In genomic region chr22:49701380-49702067, GRCh38 we compare ENCODE assay signal across 11 cellular contexts.
DNase-seq lines count a peak whose midpoint lies in the region; FAIRE-seq and TF ChIP-seq lines count a peak whose summit lies in the region.
"Had no signal": no experiment of that assay in that cellular context is flagged by ENCODE, and none has a peak within 500 bp of the region (broad histone marks: within the 10 kb centered on the region; RNA-seq: fewer than 3 reads in every experiment).

No MANE protein-coding gene starts in this region.

- TF ChIP-seq CTCF in LNCaP clone FGC (IDR thresholded peaks at IDR 0.05; ENCODE audit: control insufficient read depth, extremely low read depth, insufficient read depth) (0 out of 2 replicates have a peak, but pooled peaks have one; percentile 13), H1 (IDR thresholded peaks at IDR 0.05; ENCODE audit: control extremely low read depth in 1 of 3, insufficient read depth in 1 of 3, low read depth in 1 of 3, low read length in 3 of 3) (peak in 2 of 3 experiments; percentile 28 to 71; a peak in 2 of 4 replicates), progenitor cell of endocrine pancreas (IDR thresholded peaks at IDR 0.05; ENCODE audit: unreplicated experiment) (peak; percentile 50), stomach (IDR thresholded peaks at IDR 0.05) (peak in 1 of 7 experiments; percentile 26)

- POLR2A ChIA-PET in H1 (lab: Charles Lee; ENCODE audit: partially characterized antibody) = no interaction called here

- H4K5ac ChIP-seq in H1 (ENCODE audit: insufficient read length, low read depth, low read length) = no peak overlapping the region

- intact Hi-C loops in stomach (cut with DNase I; ENCODE audit: low total_unique reads) = no loop called here

- H4K20me1 ChIP-seq in H1 (replicated peaks in 1 of 2; ENCODE audit: control insufficient read depth in 1 of 2, insufficient read depth in 2 of 2, low read length in 2 of 2) = no peaks in the 10 kb centered on the region

- no peak overlapping the region for H3K23ac ChIP-seq in H1 (ENCODE audit: insufficient read length)

- no peaks in the 10 kb centered on the region for H3K27me3 ChIP-seq in H1 (replicated peaks in 1 of 4; ENCODE audit: control insufficient read depth in 3 of 4, extremely low read depth in 1 of 4, insufficient read depth in 3 of 4, low read length in 3 of 4)
- peaks cover 0 to 54% (median 39%) of the 10 kb centered on the region in 3 donors for H3K27me3 ChIP-seq in stomach
- H3K27me3 ChIP-seq: SJSA1 had no signal

- H2BK20ac ChIP-seq in H1 (ENCODE audit: low read length) = no peak overlapping the region

- H3K27ac ChIP-seq in H1 (ENCODE audit: low read depth, low read length) (no peak overlapping the region), stomach (no peak overlapping the region)
- H3K27ac ChIP-seq: SJSA1 had no signal

- no peak overlapping the region for H3K4ac ChIP-seq in H1 (replicated peaks; ENCODE audit: insufficient read length, low read depth, low read length)

- CTCF ChIA-PET in H1 (lab: Charles Lee; ENCODE audit: partially characterized antibody) = interaction anchor here (0.6 to 1.5 kb wide), 25 partner anchors 8 to 645 kb away, joined by 3 to 23 read pairs (median 3); no protein-coding TSS in a partner anchor

- H3K27me3 Mint-ChIP-seq in progenitor cell of endocrine pancreas = peaks cover 11% of the 10 kb centered on the region

- no peak overlapping the region for H2AK5ac ChIP-seq in H1 (ENCODE audit: low read depth, low read length)

- TF ChIP-seq EP300 in H1 (IDR thresholded peaks at IDR 0.05; ENCODE audit: borderline replicate concordance in 1 of 2, low read depth in 2 of 2, low read length in 2 of 2) = no peak
- no peak for TF ChIP-seq EP300 in stomach (IDR thresholded peaks at IDR 0.05)

- WGBS in H1 (ENCODE audit: extremely low coverage in 1 of 2, insufficient coverage in 1 of 2, insufficient read length in 1 of 2, insufficient replicate concordance in 2 of 2, low coverage in 1 of 2, low lambda C conversion rate in 2 of 2, missing lambda C conversion rate in 1 of 2), 2 experiments = 90% methylated on average over 6 of the region's 6 CpGs; no CpG with 5 or more reads in 1 of the 2 experiments
- 71 to 81% (median 77%) methylated on average over 6 of the region's 6 CpGs for WGBS in stomach, 5 donors

- H3K56ac ChIP-seq in H1 (replicated peaks; ENCODE audit: insufficient read length, low read depth, low read length) = no peak overlapping the region

- H3K36me3 ChIP-seq in H1 (ENCODE audit: control insufficient read depth in 2 of 4, insufficient read depth in 4 of 4, low read length in 3 of 4) = no peaks in the 10 kb centered on the region
- H3K36me3 ChIP-seq in stomach = no peaks in the 10 kb centered on the region
- H3K36me3 ChIP-seq: SJSA1 had no signal

- peaks cover 14% of the 10 kb centered on the region for H3K4me1 Mint-ChIP-seq in progenitor cell of endocrine pancreas (ENCODE audit: low read depth)

- no peak overlapping the region for H4K8ac ChIP-seq in H1 (ENCODE audit: extremely low read depth, insufficient read depth, low read length)

- no peaks in the 10 kb centered on the region for H3K79me2 ChIP-seq in H1 (ENCODE audit: control insufficient read depth in 1 of 2, insufficient read depth in 2 of 2, low read length in 2 of 2)

- peak; percentile 36 for FAIRE-seq in H1 (lab: Jason Lieb, UNC)

- H2BK12ac ChIP-seq in H1 (ENCODE audit: low read depth, low read length) = no peak overlapping the region

- peak; percentile 42 to 45; a peak in 3 of 4 replicates for TF ChIP-seq RAD21 in H1 (IDR thresholded peaks at IDR 0.05 in 1 of 2, conservative IDR thresholded peaks at IDR 0.05 in 1 of 2; ENCODE audit: low read depth in 2 of 2, low read length in 2 of 2)

- peaks cover 12% of the 10 kb centered on the region for H3K9me3 Mint-ChIP-seq in progenitor cell of endocrine pancreas (ENCODE audit: low read depth)

- no peak overlapping the region for H3K27ac Mint-ChIP-seq in progenitor cell of endocrine pancreas

- no peak overlapping the region for H2AFZ ChIP-seq in H1 (ENCODE audit: low read length)

- H3K14ac ChIP-seq in H1 (ENCODE audit: insufficient read length) = no peak overlapping the region

- H3K9me3 ChIP-seq in H1 (ENCODE audit: insufficient read depth in 2 of 2, low read depth in 1 of 2, low read length in 1 of 2) (peaks cover 4 to 10% of the 10 kb centered on the region in 2 experiments), stomach (peaks cover 0 to 29% (median 24%) of the 10 kb centered on the region in 4 donors)

- H3K4me3 ChIP-seq in LNCaP clone FGC (ENCODE audit: low read depth, low read length) (no peak overlapping the region), H1 (ENCODE audit: extremely low read depth in 1 of 4, insufficient read depth in 2 of 4, low read depth in 3 of 4, low read length in 4 of 4) (no peak overlapping the region), stomach (no peak overlapping the region)
- H3K4me3 ChIP-seq: SJSA1 had no signal

- no peak overlapping the region for H3K4me3 Mint-ChIP-seq in progenitor cell of endocrine pancreas (ENCODE audit: low read depth)

- H2BK15ac ChIP-seq in H1 (ENCODE audit: low read length) = no peak overlapping the region

- H3K79me1 ChIP-seq in H1 (ENCODE audit: low read depth, low read length) = no peaks in the 10 kb centered on the region

- no peak overlapping the region for H3K4me2 ChIP-seq in H1 (ENCODE audit: insufficient read depth in 1 of 2, low read depth in 2 of 2, low read length in 2 of 2)

- H3K36me3 Mint-ChIP-seq in progenitor cell of endocrine pancreas (ENCODE audit: insufficient read depth) = no peaks in the 10 kb centered on the region

- H4K91ac ChIP-seq in H1 (replicated peaks; ENCODE audit: insufficient read length, low read length) = no peak overlapping the region

- H3K9ac ChIP-seq in H1 (replicated peaks in 1 of 4; ENCODE audit: extremely low read depth in 1 of 4, low read depth in 3 of 4, low read length in 3 of 4) = no peak overlapping the region

- no peak overlapping the region for H2BK120ac ChIP-seq in H1 (replicated peaks; ENCODE audit: low read depth, low read length)

- no peaks in the 10 kb centered on the region for H3K23me2 ChIP-seq in H1 (ENCODE audit: low read depth, low read length)

- TF ChIP-seq POLR2A in H1 (IDR thresholded peaks at IDR 0.05; ENCODE audit: control extremely low read depth in 1 of 2, low read depth in 2 of 2, low read length in 2 of 2) (no peak), stomach (IDR thresholded peaks at IDR 0.05) (no peak)

- H3K4me1 ChIP-seq in H1 (replicated peaks in 1 of 4; ENCODE audit: control insufficient read depth in 3 of 4, insufficient read depth in 4 of 4, low read length in 3 of 4) (no peaks in the 10 kb centered on the region), stomach (no peaks in the 10 kb centered on the region)
- H3K4me1 ChIP-seq: SJSA1 had no signal

- no peak overlapping the region for H3K18ac ChIP-seq in H1 (ENCODE audit: extremely low read depth, low read length)

- no peak overlapping the region for H2BK5ac ChIP-seq in H1 (ENCODE audit: low read depth, low read length)

- peak; percentile 20 for DNase-seq in DMS 273 (lab: John Stamatoyannopoulos, UW; ENCODE audit: unreplicated experiment)
- no peak for DNase-seq in DMS 273 treated with DMSO at 0.1 percent for 48 hours (lab: John Stamatoyannopoulos, UW)
- no peak for DNase-seq in LNCaP clone FGC (ENCODE audit: low read depth)
- DNase-seq in H1 (ENCODE audit: low read depth in 1 of 2, low spot score in 2 of 2) = peak in 1 of 2 experiments; percentile 52
- no peak for DNase-seq in progenitor cell of endocrine pancreas (ENCODE audit: low spot score, unreplicated experiment)
- DNase-seq in mucosa of gallbladder (ENCODE audit: low spot score) = no peak
- DNase-seq in middle frontal gyrus (ENCODE audit: extremely low spot score, low spot score) = no peak
- DNase-seq in stomach = no peak
- DNase-seq: 8988T, NCI-H1436 treated with DMSO at 0.1 percent for 48 hours had no signal

TF ChIP-seq in H1, 55 proteins besides CTCF, POLR2A, EP300 and RAD21:
- no peak for TF ChIP-seq EGR1 (IDR thresholded peaks at IDR 0.05; ENCODE audit: borderline replicate concordance, low read depth, low read length)
- TF ChIP-seq POLR2AphosphoS5 (IDR thresholded peaks at IDR 0.05; ENCODE audit: low read depth, low read length) = no peak
- no peak for TF ChIP-seq HDAC2 (IDR thresholded peaks at IDR 0.05; ENCODE audit: borderline replicate concordance in 1 of 2, low read depth in 2 of 2, low read length in 2 of 2)
- TF ChIP-seq BRCA1 (IDR thresholded peaks at IDR 0.05; ENCODE audit: low read depth, low read length) = no peak
- no peak for TF ChIP-seq RFX5 (IDR thresholded peaks at IDR 0.05; ENCODE audit: borderline replicate concordance, low read depth, low read length)
- TF ChIP-seq NRF1 (IDR thresholded peaks at IDR 0.05; ENCODE audit: low read depth, low read length) = no peak
- TF ChIP-seq GABPA (IDR thresholded peaks at IDR 0.05; ENCODE audit: borderline replicate concordance, insufficient read depth, low read length) = no peak
- no peak for TF ChIP-seq NANOG (IDR thresholded peaks at IDR 0.05; ENCODE audit: insufficient read depth, low read depth, low read length, poor library complexity, severe bottlenecking)
